Comparison of ENCODE assay signal across 27 cellular contexts in the genomic region with DNA sequence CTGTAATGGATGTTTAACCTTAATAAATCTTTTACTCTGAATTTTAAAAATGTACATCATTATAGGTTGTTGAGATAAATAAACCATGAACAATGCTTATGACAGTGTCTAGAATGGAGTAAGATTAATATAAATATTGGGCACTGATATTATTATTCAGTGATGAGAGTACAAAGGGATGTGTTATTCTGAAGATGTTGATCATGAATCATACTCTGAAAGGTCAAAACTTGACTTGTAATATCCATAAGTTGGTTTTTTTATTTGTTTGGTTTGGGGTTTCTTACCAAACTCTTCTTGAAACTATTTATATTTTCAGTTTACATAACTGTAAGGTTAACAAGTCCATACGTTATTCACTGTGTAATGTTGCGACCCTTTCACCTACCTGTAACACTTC.
"Had no signal": no experiment of that assay in that cellular context is flagged by ENCODE, and none has a peak within 500 bp of the region (broad histone marks: within the 10 kb centered on the region; RNA-seq: fewer than 3 reads in every experiment).

No MANE protein-coding gene starts in this region.

- H3K4me1 ChIP-seq: colonic mucosa, esophagus squamous epithelium, left lung, lower lobe of right lung had no signal

- FAIRE-seq: endometrium, frontal cortex, islet of Langerhans, keratinocyte had no signal

- H3K4me3 ChIP-seq: colonic mucosa, esophagus squamous epithelium, gastroesophageal sphincter, heart left ventricle, hepatocyte, left lung, lower lobe of right lung, mucosa of descending colon had no signal

- DNase-seq: colonic mucosa; cortex of kidney; effector CD8-positive, alpha-beta T cell; effector memory CD8-positive, alpha-beta T cell; endodermal cell; erythroblast; esophagus squamous epithelium; foreskin fibroblast; heart left ventricle; hypothalamus; immature natural killer cell; left cardiac atrium; left lung; left ventricle myocardium superior; lower lobe of right lung; mesenchymal stem cell; mucosa of descending colon; naive B cell; naive thymus-derived CD8-positive, alpha-beta T cell had no signal

- ATAC-seq: effector memory CD8-positive, alpha-beta T cell; esophagus mucosa; gastroesophageal sphincter; heart left ventricle; left cardiac atrium; left lung; left ventricle myocardium superior; lower lobe of right lung; mucosa of descending colon; naive thymus-derived CD8-positive, alpha-beta T cell had no signal

- H3K27me3 ChIP-seq: colonic mucosa, esophagus squamous epithelium, gastroesophageal sphincter, heart left ventricle, hepatocyte, left lung had no signal

- H3K4me2 ChIP-seq: hepatocyte had no signal

- H3K9me3 ChIP-seq: colonic mucosa, esophagus squamous epithelium, gastroesophageal sphincter, heart left ventricle, left lung, lower lobe of right lung, mucosa of descending colon had no signal

- H3K27ac ChIP-seq: colonic mucosa, epithelial cell of prostate, esophagus squamous epithelium, gastroesophageal sphincter, heart left ventricle, hepatocyte, left lung, lower lobe of right lung had no signal

- H3K79me2 ChIP-seq: hepatocyte had no signal

- H3K36me3 ChIP-seq: colonic mucosa, left lung had no signal

- H2AFZ ChIP-seq: hepatocyte had no signal
